Comparison of ENCODE assay signal across 3 cellular contexts in the genomic region with DNA sequence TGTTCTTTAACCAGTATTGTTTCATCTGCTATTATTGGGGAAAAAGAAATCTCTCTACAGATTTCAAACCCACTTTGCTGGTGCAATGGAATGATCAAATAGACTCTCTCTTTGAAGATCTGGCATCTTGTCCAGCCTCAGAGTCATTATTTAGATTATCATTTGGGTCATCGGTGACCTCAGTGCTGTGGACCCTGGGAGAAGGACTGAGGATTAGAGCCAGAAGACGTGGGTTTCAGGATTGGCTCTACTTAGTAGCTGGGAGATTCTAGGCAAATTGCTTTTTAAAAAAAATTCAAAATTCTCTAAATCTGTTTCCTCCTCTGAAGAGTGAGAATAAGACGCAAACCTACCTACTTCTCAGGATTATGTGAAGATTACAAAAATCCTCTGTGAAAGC.
"Had no signal": no experiment of that assay in that cellular context is flagged by ENCODE, and none has a peak within 500 bp of the region (broad histone marks: within the 10 kb centered on the region; RNA-seq: fewer than 3 reads in every experiment).

No MANE protein-coding gene starts in this region.

- H3K4me3 ChIP-seq: GM12878 had no signal

- ATAC-seq: GM12878 had no signal

- DNase-seq: GDM1, GF-D8 had no signal
